1 cellular context compared by ENCODE assay signal in genomic region chr10:112949128-112949823, GRCh38.
TF ChIP-seq lines count a peak whose summit lies in the region.

No MANE protein-coding gene starts in this region.

TF ChIP-seq in HepG2, 621 proteins besides CTCF, POLR2A, EP300 and RAD21 (continued from another document):
- no peak for TF ChIP-seq ZGPAT (CRISPR knock-in tag; IDR thresholded peaks at IDR 0.05)
- TF ChIP-seq ZFP36L2 (CRISPR knock-in tag; IDR thresholded peaks at IDR 0.05) = no peak
TF ChIP-seq in HepG2: peak in this region for 23.
